Comparison of ENCODE assay signal across 31 cellular contexts in genomic region chrX:16124201-16124600, GRCh38. TPM values are rescaled to one million over a fixed set of nuclear protein-coding genes. Genes with fewer than 3 reads are reported as not detected.
DNase-seq lines count a peak whose midpoint lies in the region; FAIRE-seq and TF ChIP-seq lines count a peak whose summit lies in the region.
"Had no signal": no experiment of that assay in that cellular context is flagged by ENCODE, and none has a peak within 500 bp of the region (broad histone marks: within the 10 kb centered on the region; RNA-seq: fewer than 3 reads in every experiment).

No MANE protein-coding gene starts in this region.

- H3K79me1 ChIP-seq in H9 (ENCODE audit: insufficient read depth, low read depth, low read length, poor library complexity, severe bottlenecking): no peaks in the 10 kb centered on the region

- DNase-seq in AG04449 (ENCODE audit: low read depth, low spot score): no peak
- no peak for DNase-seq in H9
- peak; percentile 13 for DNase-seq in bronchial epithelial cell (ENCODE audit: low read depth)
- DNase-seq in NCI-H146 treated with DMSO at 0.1 percent for 48 hours (lab: John Stamatoyannopoulos, UW; ENCODE audit: unreplicated experiment): no peak
- no peak for DNase-seq in lower leg skin (ENCODE audit: low spot score in 2 of 2)
- no peak for DNase-seq in retina
- DNase-seq in small intestine: no peak
- DNase-seq: activated CD8-positive, alpha-beta T cell treated with anti-CD3 and anti-CD28 coated beads for 36 hours; activated naive CD8-positive, alpha-beta T cell treated with anti-CD3 and anti-CD28 coated beads, Interleukin-2, amount 10 ng/mL, durations not matched to agents 7 days and 5 days; BE2C; cerebellar nuclear complex; DMS79; foreskin fibroblast; HCEC 1CT; kidney; NCI-H1048; NCI-H1930; NCI-H2227 treated with DMSO at 0.1 percent for 48 hours; NCI-H82; OCI-M1; psoas muscle; Right ventricle myocardium superior; stimulated activated CD4-positive, alpha-beta T cell treated with anti-CD3 and anti-CD28 coated beads, Interleukin-2, amount 100 ng/mL, for 24 hours; substantia nigra had no signal

- H3K14ac ChIP-seq in H9 (ENCODE audit: insufficient read depth, low read length): no peak overlapping the region

- H2BK20ac ChIP-seq in H9 (ENCODE audit: low read depth, low read length, poor library complexity, severe bottlenecking): no peak overlapping the region

- H3K4me1 Mint-ChIP-seq in H9: peaks cover 48 to 49% of the 10 kb centered on the region in 2 experiments

- H3K23me2 ChIP-seq in H9 (ENCODE audit: insufficient read length, low read depth, low read length, poor library complexity, severe bottlenecking): peaks cover 9% of the 10 kb centered on the region

- H2AFZ ChIP-seq in H9 (ENCODE audit: low read length): no peak overlapping the region

- H3K9me3 ChIP-seq in H9 (ENCODE audit: control insufficient read depth, low read depth, low read length): peaks cover 4% of the 10 kb centered on the region
- no peaks in the 10 kb centered on the region for H3K9me3 ChIP-seq in iPS-18c (ENCODE audit: control insufficient read depth, insufficient read depth, low read length)
- no peaks in the 10 kb centered on the region for H3K9me3 ChIP-seq in small intestine (ENCODE audit: control insufficient read depth, low read depth)
- H3K9me3 ChIP-seq: A549, BE2C had no signal

- H3K27ac Mint-ChIP-seq in H9: peak overlapping the region in 2 of 3 experiments; percentile 64 to 84; a peak in 6 of 7 replicates
- H3K27ac Mint-ChIP-seq: activated CD8-positive, alpha-beta T cell treated with anti-CD3 and anti-CD28 coated beads for 36 hours; activated naive CD8-positive, alpha-beta T cell treated with anti-CD3 and anti-CD28 coated beads, Interleukin-2, amount 10 ng/mL, durations not matched to agents 7 days and 5 days had no signal

- no peak for TF ChIP-seq POLR2A in lower leg skin (IDR thresholded peaks at IDR 0.05)

- H3K36me3 ChIP-seq in bronchial epithelial cell (ENCODE audit: control insufficient read depth, insufficient read depth, low read length): no peaks in the 10 kb centered on the region
- no peaks in the 10 kb centered on the region for H3K36me3 ChIP-seq in small intestine (ENCODE audit: control insufficient read depth in 2 of 2, insufficient read depth in 2 of 2, low read length in 2 of 2)
- H3K36me3 ChIP-seq: BE2C had no signal

- WGBS in H9 (ENCODE audit: extremely low coverage, insufficient read length, low lambda C conversion rate): no CpG with 5 or more reads among the region's 7 CpGs
- 55 to 72% methylated on average over 7 of the region's 7 CpGs for WGBS in lower leg skin, 2 donors
- 42 to 83% (median 66%) methylated on average over 7 of the region's 7 CpGs for WGBS in small intestine, 3 donors

- H3K4ac ChIP-seq in H9 (ENCODE audit: low read depth, low read length): no peak overlapping the region

- no peaks in the 10 kb centered on the region; the same call in 1 of the 2 replicates for H3K27me3 Mint-ChIP-seq in H9 (ENCODE audit: low read depth)

- CTCF ChIA-PET in AG04449 (lab: Yijun Ruan, JAX): interaction anchor here (1.0 to 5.0 kb wide), 4 partner anchors 12 to 194 kb away, joined by 3 to 18 read pairs (median 3); no protein-coding TSS in a partner anchor

- H3K4me3 ChIP-seq in AG04449 (ENCODE audit: low read depth, low read length) (peak overlapping the region; percentile 19), bronchial epithelial cell (ENCODE audit: low read depth, low read length) (no peak overlapping the region), iPS-18c (ENCODE audit: insufficient read depth, low read depth, low read length) (peak overlapping the region; percentile 68), lower leg skin (ENCODE audit: low read depth, poor library complexity, severe bottlenecking) (no peak overlapping the region), small intestine (ENCODE audit: low read depth in 1 of 2, low read length in 2 of 2) (no peak overlapping the region)
- H3K4me3 ChIP-seq: A549, lung, psoas muscle, skin epidermis had no signal

- intact Hi-C loops in lower leg skin (cut with DNase I; ENCODE audit: low total_unique reads): no loop called here

- H3K27ac ChIP-seq in H9 (ENCODE audit: insufficient read length, low read depth, low read length): no peak overlapping the region
- no peak overlapping the region for H3K27ac ChIP-seq in small intestine (ENCODE audit: low read depth in 1 of 2, low read length in 1 of 2)
- H3K27ac ChIP-seq: A549, psoas muscle, skin epidermis had no signal

- no peak overlapping the region for H2BK5ac ChIP-seq in H9 (ENCODE audit: insufficient read length, low read length)

- H3K18ac ChIP-seq in H9 (ENCODE audit: insufficient read length, low read depth, low read length): no peak overlapping the region

- H4K5ac ChIP-seq in H9 (ENCODE audit: insufficient read length, low read depth, low read length): no peak overlapping the region

- H3K4me2 ChIP-seq in H9 (ENCODE audit: insufficient read depth, insufficient read length, low read length): peak overlapping the region; percentile 95

- no peaks in the 10 kb centered on the region for H4K20me1 ChIP-seq in H9 (ENCODE audit: control insufficient read depth, insufficient read depth, insufficient read length)

- no peak for TF ChIP-seq CTCF in AG04449 (IDR thresholded peaks at IDR 0.05; ENCODE audit: insufficient read depth, low read length, missing control alignments)
- TF ChIP-seq CTCF in H9 (conservative IDR thresholded peaks at IDR 0.05): no peak
- no peak for TF ChIP-seq CTCF in bronchial epithelial cell (IDR thresholded peaks at IDR 0.05; ENCODE audit: insufficient read depth, low read length, severe bottlenecking)
- TF ChIP-seq CTCF in lower leg skin (IDR thresholded peaks at IDR 0.05): no peak

- no peaks in the 10 kb centered on the region for H3K27me3 ChIP-seq in H9 (ENCODE audit: insufficient read depth, low read length)
- no peaks in the 10 kb centered on the region for H3K27me3 ChIP-seq in bronchial epithelial cell (ENCODE audit: control insufficient read depth, insufficient read depth, low read length)
- H3K27me3 ChIP-seq in small intestine (ENCODE audit: control insufficient read depth in 2 of 2, insufficient read depth in 2 of 2, low read length in 2 of 2): no peaks in the 10 kb centered on the region
- H3K27me3 ChIP-seq: BE2C had no signal

- H3K9ac ChIP-seq in H9 (ENCODE audit: extremely low read depth, insufficient read length, low read length): peak overlapping the region; percentile 79

- no peak overlapping the region for H3K23ac ChIP-seq in H9 (ENCODE audit: insufficient read length, low read depth, low read length)

- POLR2A ChIA-PET in AG04449 (lab: Yijun Ruan, JAX): no interaction called here

- peaks cover 11 to 34% (median 17%) of the 10 kb centered on the region in 3 experiments for H3K36me3 Mint-ChIP-seq in H9 (ENCODE audit: insufficient read depth in 1 of 3, low read depth in 3 of 3)
- H3K36me3 Mint-ChIP-seq: activated naive CD8-positive, alpha-beta T cell treated with anti-CD3 and anti-CD28 coated beads, Interleukin-2, amount 10 ng/mL, durations not matched to agents 7 days and 5 days had no signal

- H3K9me3 Mint-ChIP-seq in H9: peaks cover 10 to 13% of the 10 kb centered on the region in 2 experiments
- H3K9me3 Mint-ChIP-seq: activated naive CD8-positive, alpha-beta T cell treated with anti-CD3 and anti-CD28 coated beads, Interleukin-2, amount 10 ng/mL, durations not matched to agents 7 days and 5 days had no signal

- H3T11ph ChIP-seq in H9 (ENCODE audit: low read length): no peak overlapping the region

- no peak overlapping the region for H4K91ac ChIP-seq in H9 (ENCODE audit: insufficient read length, low read depth, low read length)

- H3K56ac ChIP-seq in H9 (ENCODE audit: insufficient read length, low read depth, low read length): no peak overlapping the region

- no peak overlapping the region for H4K8ac ChIP-seq in H9 (replicated peaks; ENCODE audit: insufficient read length, low read depth, low read length)

- H3K4me1 ChIP-seq in H9 (ENCODE audit: insufficient read depth, low read length) (peaks cover 4% of the 10 kb centered on the region; the same call in 1 of the 2 replicates), small intestine (ENCODE audit: control insufficient read depth in 2 of 2, insufficient read depth in 1 of 2, low read depth in 1 of 2, low read length in 1 of 2) (no peaks in the 10 kb centered on the region)
- H3K4me1 ChIP-seq: A549, BE2C, psoas muscle had no signal

- H3K79me2 ChIP-seq in H9 (ENCODE audit: insufficient read depth, low read length): peaks cover 47% of the 10 kb centered on the region

- no peak overlapping the region for H2BK12ac ChIP-seq in H9 (ENCODE audit: insufficient read length, low read depth, low read length)

- peak overlapping the region; percentile 57 to 71 for H3K4me3 Mint-ChIP-seq in H9
- H3K4me3 Mint-ChIP-seq: activated CD8-positive, alpha-beta T cell treated with anti-CD3 and anti-CD28 coated beads for 36 hours; activated naive CD8-positive, alpha-beta T cell treated with anti-CD3 and anti-CD28 coated beads, Interleukin-2, amount 10 ng/mL, durations not matched to agents 7 days and 5 days had no signal

- H2BK120ac ChIP-seq in H9 (ENCODE audit: low read depth, low read length, poor library complexity, severe bottlenecking): no peak overlapping the region

- H2BK15ac ChIP-seq in H9 (ENCODE audit: low read depth, low read length): no peak overlapping the region

- H2AK5ac ChIP-seq in H9 (ENCODE audit: insufficient read length, low read length): no peak overlapping the region

- no peak for FAIRE-seq in bronchial epithelial cell (lab: Jason Lieb, UNC)
- no peak for FAIRE-seq in small intestine (lab: Jason Lieb, UNC)
- FAIRE-seq: A549, urothelium cell line had no signal

RNA-seq across cellular contexts. Expression of gene GRPR, which starts 0.8 kb away (rescaled TPM):
- total RNA-seq in H9 (2021): 27.3 and 28.8 TPM in 2 replicates
- total RNA-seq in bronchial epithelial cell: not detected in 2 replicates
- not detected for total RNA-seq in lower leg skin
- under 1 TPM in 1 of 3 donors, not detected in 2; 0.06 TPM for polyA plus RNA-seq in small intestine
- total RNA-seq: activated CD8-positive, alpha-beta T cell treated with anti-CD3 and anti-CD28 coated beads for 36 hours; activated naive CD8-positive, alpha-beta T cell treated with anti-CD3 and anti-CD28 coated beads, Interleukin-2, amount 10 ng/mL, durations not matched to agents 7 days and 5 days had no signal

RNA-seq across cellular contexts. Expression of gene MAGEB17, which starts 43.1 kb away (rescaled TPM):
- total RNA-seq in H9 (2021) (0.66 and 0.74 TPM in 2 replicates), bronchial epithelial cell (0.26 TPM in 1 of 2 replicates, not detected in the other), lower leg skin (not detected)
- polyA plus RNA-seq in small intestine: not detected
- total RNA-seq: activated CD8-positive, alpha-beta T cell treated with anti-CD3 and anti-CD28 coated beads for 36 hours; activated naive CD8-positive, alpha-beta T cell treated with anti-CD3 and anti-CD28 coated beads, Interleukin-2, amount 10 ng/mL, durations not matched to agents 7 days and 5 days; epithelial cell of proximal tubule; kidney; LHCN-M2; lung; Right ventricle myocardium superior had no signal
- polyA plus RNA-seq: A549 had no signal

Comparison
In these comparisons a context has a peak if more than half of its experiments do, and no peak if none do; other contexts are left out.
1. H3K4me3 ChIP-seq: peak in AG04449 (single experiment) and iPS-18c (single experiment); none in bronchial epithelial cell (single experiment), lower leg skin (single experiment) and small intestine (0 of 2).
2. RNA of gene GRPR, which starts 0.8 kb away (total RNA-seq): 27.3 to 28.8 TPM in H9; not detected in bronchial epithelial cell and not detected in lower leg skin; every median in the first group is over 10 times any median in the second.